Comparison of ENCODE assay signal across 7 cellular contexts in the genomic region with DNA sequence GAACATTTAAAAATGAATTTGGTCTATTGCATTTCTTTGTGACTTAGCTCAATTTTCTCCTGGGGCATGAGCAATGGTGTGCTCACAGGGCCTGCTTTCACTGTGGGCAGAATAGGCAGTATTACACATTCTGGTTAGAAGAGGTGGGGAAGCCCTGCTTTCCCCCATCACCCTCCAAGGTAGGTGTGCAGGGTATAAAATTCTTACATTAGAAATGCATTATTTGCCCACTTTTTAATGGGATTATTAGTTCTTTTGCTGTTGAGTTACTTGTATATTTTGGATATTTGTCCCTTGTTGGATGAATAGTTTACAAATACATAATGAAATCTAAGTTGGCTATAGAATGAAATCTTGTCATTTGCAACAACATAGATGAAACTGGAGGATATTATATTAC. TPM values are rescaled to one million over a fixed set of nuclear protein-coding genes. Genes with fewer than 3 reads are reported as not detected.
"Had no signal": no experiment of that assay in that cellular context is flagged by ENCODE, and none has a peak within 500 bp of the region (broad histone marks: within the 10 kb centered on the region; RNA-seq: fewer than 3 reads in every experiment).

No MANE protein-coding gene starts in this region.

- DNase-seq: GDM1, GF-D8 had no signal

- H3K4me3 ChIP-seq: GM12878 had no signal

- ATAC-seq: GM12878 had no signal

- FAIRE-seq: G401.6, GM12878, GM12891, GM18507, GM19239 had no signal

RNA-seq across cellular contexts. Expression of a gene that starts 8.3 kb away (rescaled TPM):
- total RNA-seq: GM12878 had no signal

RNA-seq across cellular contexts. Expression of a gene that starts 46.7 kb away (rescaled TPM):
- total RNA-seq: GM12878 had no signal
